In genomic region chr12:124856842-124857178, GRCh38 we compare ENCODE assay signal across 1 cellular context.
TF ChIP-seq lines count a peak whose summit lies in the region.

No MANE protein-coding gene starts in this region.

TF ChIP-seq in K562, 482 proteins besides CTCF, POLR2A, EP300 and RAD21:
- TF ChIP-seq ELF1 (tag; IDR thresholded peaks at IDR 0.05) (no peak), RBFOX2 (IDR thresholded peaks at IDR 0.05; ENCODE audit: low read depth, low read length) (0 out of 2 replicates have a peak, but pooled peaks have one; percentile 19)
